ENCODE assay signal across 1 cellular context in genomic region chr5:119070828-119071572, GRCh38.
TF ChIP-seq lines count a peak whose summit lies in the region.

DMXL1 (plus strand) TSS chr5:119071087; CDS start chr5:119071570, 483 bp downstream.

TF ChIP-seq in WTC11, 78 proteins besides CTCF, POLR2A, EP300 and RAD21 (continued from another document and continues in another):
- TF ChIP-seq TEAD1 (CRISPR knock-in tag; IDR thresholded peaks at IDR 0.05), result no peak; the same call in none of the 2 replicates
- 0 out of 2 replicates have a peak, but pooled peaks have one; percentile 44 for TF ChIP-seq TP53 (CRISPR knock-in tag; IDR thresholded peaks at IDR 0.05)
- no peak for TF ChIP-seq ZSCAN18 (CRISPR knock-in tag; IDR thresholded peaks at IDR 0.05)
- no peak for TF ChIP-seq STAT6 (CRISPR knock-in tag; conservative IDR thresholded peaks at IDR 0.05; ENCODE audit: low read depth)
- TF ChIP-seq CDX4 (CRISPR knock-in tag; IDR thresholded peaks at IDR 0.05; ENCODE audit: borderline replicate concordance), result no peak
- TF ChIP-seq JAZF1 (CRISPR knock-in tag; IDR thresholded peaks at IDR 0.05), result no peak
- TF ChIP-seq AFF4 (CRISPR knock-in tag; IDR thresholded peaks at IDR 0.05; ENCODE audit: borderline replicate concordance), result 0 out of 2 replicates have a peak, but pooled peaks have one; percentile 50
- no peak for TF ChIP-seq E2F1 (CRISPR knock-in tag; IDR thresholded peaks at IDR 0.05)
- no peak for TF ChIP-seq HMGA2 (CRISPR knock-in tag; IDR thresholded peaks at IDR 0.05)
- no peak for TF ChIP-seq ZNF512 (CRISPR knock-in tag; IDR thresholded peaks at IDR 0.05; ENCODE audit: borderline replicate concordance)
- no peak for TF ChIP-seq PRDM15 (CRISPR knock-in tag; IDR thresholded peaks at IDR 0.05)
- TF ChIP-seq ZNF121 (CRISPR knock-in tag; IDR thresholded peaks at IDR 0.05), result no peak
- TF ChIP-seq CREM (CRISPR knock-in tag; IDR thresholded peaks at IDR 0.05), result peak; percentile 27; the same call in 1 of the 2 replicates
- TF ChIP-seq NR3C1 (CRISPR knock-in tag; conservative IDR thresholded peaks at IDR 0.05; ENCODE audit: low read depth), result no peak
- no peak for TF ChIP-seq GRHL2 (CRISPR knock-in tag; IDR thresholded peaks at IDR 0.05; ENCODE audit: insufficient replicate concordance, severe bottlenecking)
- no peak for TF ChIP-seq IRF2 (CRISPR knock-in tag; IDR thresholded peaks at IDR 0.05; ENCODE audit: borderline replicate concordance, low read depth)
- TF ChIP-seq JUN (CRISPR knock-in tag; IDR thresholded peaks at IDR 0.05), result 0 out of 2 replicates have a peak, but pooled peaks have one; percentile 44
- no peak for TF ChIP-seq ZNF532 (CRISPR knock-in tag; IDR thresholded peaks at IDR 0.05; ENCODE audit: borderline replicate concordance)
- no peak for TF ChIP-seq ZNF416 (CRISPR knock-in tag; IDR thresholded peaks at IDR 0.05)
- no peak for TF ChIP-seq NR1H2 (CRISPR knock-in tag; IDR thresholded peaks at IDR 0.05)
- no peak for TF ChIP-seq AR (CRISPR knock-in tag; IDR thresholded peaks at IDR 0.05)
- peak; percentile 31; the same call in 1 of the 2 replicates for TF ChIP-seq NFE2L1 (CRISPR knock-in tag; IDR thresholded peaks at IDR 0.05)
- no peak for TF ChIP-seq ZNF671 (CRISPR knock-in tag; IDR thresholded peaks at IDR 0.05)
- no peak for TF ChIP-seq ATF6 (CRISPR knock-in tag; IDR thresholded peaks at IDR 0.05)
- no peak for TF ChIP-seq ZBTB21 (CRISPR knock-in tag; IDR thresholded peaks at IDR 0.05; ENCODE audit: borderline replicate concordance)
- TF ChIP-seq RELA (CRISPR knock-in tag; IDR thresholded peaks at IDR 0.05; ENCODE audit: borderline replicate concordance), result peak; percentile 84; the same call in 1 of the 2 replicates
- TF ChIP-seq SOX15 (CRISPR knock-in tag; IDR thresholded peaks at IDR 0.05), result no peak
